Comparison of ENCODE assay signal across 26 cellular contexts in the genomic region with DNA sequence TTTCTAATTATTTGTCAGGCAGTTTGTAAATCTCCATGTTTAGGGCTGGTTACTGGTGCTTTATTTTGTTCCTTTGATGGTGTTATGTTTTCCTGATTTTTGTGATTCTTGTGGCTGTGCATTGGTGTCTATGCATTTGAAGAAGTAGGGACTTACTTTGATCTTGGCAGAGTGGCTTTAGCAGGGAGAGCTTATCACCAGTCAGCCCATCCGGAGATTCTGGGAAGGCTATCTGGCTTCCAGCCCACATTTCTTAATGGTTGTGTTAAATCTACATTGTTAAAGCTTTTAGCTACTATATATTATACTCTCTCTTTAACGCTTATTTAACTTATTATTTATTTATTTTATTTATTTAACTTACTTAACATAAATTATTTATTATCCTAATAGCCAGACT. TPM values are rescaled to one million over a fixed set of nuclear protein-coding genes. Genes with fewer than 3 reads are reported as not detected.
"Had no signal": no experiment of that assay in that cellular context is flagged by ENCODE, and none has a peak within 500 bp of the region (broad histone marks: within the 10 kb centered on the region; RNA-seq: fewer than 3 reads in every experiment).

No MANE protein-coding gene starts in this region.

- H3K4me1 ChIP-seq: adrenal gland, gastroesophageal sphincter, heart left ventricle, pancreas, psoas muscle, suprapubic skin, tibial nerve had no signal

- H3K4me3 ChIP-seq: adrenal gland, cardiac muscle cell, gastroesophageal sphincter, heart left ventricle, pancreas, psoas muscle, suprapubic skin, tibial nerve had no signal

- H3K9me3 ChIP-seq: pancreas had no signal

- ATAC-seq: activated T-helper 17 cell treated with anti-CD3 and anti-CD28 coated beads, Interleukin-2, amount 50 U/mL, for 72 hours; esophagus mucosa; gastroesophageal sphincter; heart left ventricle; left cardiac atrium; natural killer cell treated with Interleukin-12 subunit alpha and Interleukin-12 subunit beta and Interleukin-15 and Interleukin-18, amount 100 ng/mL, for 72 hours; pancreas; psoas muscle; right cardiac atrium; T-helper 17 cell had no signal

- H3K27me3 ChIP-seq: adrenal gland, cardiac muscle cell, gastroesophageal sphincter, heart left ventricle, pancreas, suprapubic skin, tibial nerve had no signal

- H3K27ac ChIP-seq: adrenal gland, cardiac muscle cell, gastroesophageal sphincter, heart left ventricle, pancreas, psoas muscle, suprapubic skin, tibial nerve, WERI-Rb-1 had no signal

- DNase-seq: activated CD4-positive, alpha-beta T cell treated with anti-CD3 and anti-CD28 coated beads for 1 hour; activated CD4-positive, alpha-beta T cell treated with anti-CD3 and anti-CD28 coated beads, Interleukin-2, amount 50 U/mL, for 1 hour; activated CD8-positive, alpha-beta memory T cell treated with anti-CD3 and anti-CD28 coated beads for 24 hours; activated CD8-positive, alpha-beta memory T cell treated with anti-CD3 and anti-CD28 coated beads, Interleukin-2, amount 50 U/mL, for 4 hours; activated naive CD4-positive, alpha-beta T cell; activated T-cell treated with anti-CD3 and anti-CD28 coated beads, Interleukin-2, amount 50 U/mL, for 24 hours; effector memory CD4-positive, alpha-beta T cell; heart left ventricle; islet precursor cell; left cardiac atrium; pancreas; psoas muscle; right cardiac atrium; stimulated activated CD4-positive, alpha-beta T cell treated with anti-CD3 and anti-CD28 coated beads, Interleukin-4, amount 100 ng/mL, for 24 hours; stimulated activated naive CD4-positive, alpha-beta T cell treated with Interleukin-2 at 50 U/mL for 16 hours; SW 1271; T-helper 17 cell; WERI-Rb-1 had no signal

- H3K36me3 ChIP-seq: adrenal gland, cardiac muscle cell, heart left ventricle, pancreas, WERI-Rb-1 had no signal

RNA-seq across cellular contexts. Expression of a gene that starts 35.1 kb away (rescaled TPM):
- total RNA-seq: natural killer cell treated with Interleukin-12 subunit alpha and Interleukin-12 subunit beta and Interleukin-15 and Interleukin-18, amount 100 ng/mL, for 72 hours; T-helper 17 cell had no signal
